ENCODE assay signal across 1 cellular context in genomic region chr1:157195521-157196244, GRCh38.
TF ChIP-seq lines count a peak whose summit lies in the region.

No MANE protein-coding gene starts in this region.

TF ChIP-seq in H1, 55 proteins besides CTCF, POLR2A, EP300 and RAD21:
- TF ChIP-seq PHF8 (conservative IDR thresholded peaks at IDR 0.05; ENCODE audit: low read depth, low read length) (no peak), CREB1 (IDR thresholded peaks at IDR 0.05) (no peak), ZNF274 (IDR thresholded peaks at IDR 0.05; ENCODE audit: borderline replicate concordance, extremely low read depth, low read length) (no peak), CEBPB (IDR thresholded peaks at IDR 0.05; ENCODE audit: low read depth, low read length) (no peak), RFX5 (IDR thresholded peaks at IDR 0.05; ENCODE audit: borderline replicate concordance, low read depth, low read length) (no peak), ATF2 (IDR thresholded peaks at IDR 0.05; ENCODE audit: low read length) (no peak), SIN3A (conservative IDR thresholded peaks at IDR 0.05 in 1 of 2, IDR thresholded peaks at IDR 0.05 in 1 of 2; ENCODE audit: low read depth in 1 of 2, low read length in 2 of 2) (no peak), KDM4A (IDR thresholded peaks at IDR 0.05; ENCODE audit: low read depth, low read length, severe bottlenecking) (no peak), MAFK (IDR thresholded peaks at IDR 0.05; ENCODE audit: low read depth, low read length) (no peak), CHD2 (IDR thresholded peaks at IDR 0.05; ENCODE audit: low read length) (no peak), NANOG (IDR thresholded peaks at IDR 0.05; ENCODE audit: insufficient read depth, low read depth, low read length, poor library complexity, severe bottlenecking) (no peak), BACH1 (IDR thresholded peaks at IDR 0.05; ENCODE audit: low read length) (no peak), TBP (IDR thresholded peaks at IDR 0.05; ENCODE audit: low read depth, low read length) (no peak), POU5F1 (IDR thresholded peaks at IDR 0.05; ENCODE audit: low read depth, low read length) (no peak), JUND (IDR thresholded peaks at IDR 0.05; ENCODE audit: low read length) (no peak), CHD1 (IDR thresholded peaks at IDR 0.05; ENCODE audit: low read depth, low read length) (no peak), CTBP2 (IDR thresholded peaks at IDR 0.05; ENCODE audit: borderline replicate concordance, insufficient read depth, insufficient read length, low read length) (no peak)
